ENCODE assay signal across 8 cellular contexts in genomic region chr16:56999409-57000270, GRCh38. TPM values are rescaled to one million over a fixed set of nuclear protein-coding genes. Genes with fewer than 3 reads are reported as not detected.
A peak's percentile ranks its signal among the peaks of the same experiment; 100 is the strongest.
DNase-seq lines count a peak whose midpoint lies in the region; FAIRE-seq and TF ChIP-seq lines count a peak whose summit lies in the region.

No MANE protein-coding gene starts in this region.

- peaks cover 56% of the 10 kb centered on the region for H3K79me2 ChIP-seq in Karpas-422 (ENCODE audit: low read length)
- H3K79me2 ChIP-seq in parathyroid adenoma: peaks cover 2% of the 10 kb centered on the region

- FAIRE-seq in frontal cortex (lab: Jason Lieb, UNC): no peak

- no peaks in the 10 kb centered on the region; the same call in 1 of the 2 replicates for H4K20me1 ChIP-seq in Karpas-422 (ENCODE audit: insufficient read depth, low read depth, low read length)

- peak; percentile 50 for DNase-seq in GM06990 (ENCODE audit: extremely low read depth, insufficient read length)
- no peak for DNase-seq in Karpas-422
- peak; percentile 61 for DNase-seq in central memory CD4-positive, alpha-beta T cell
- DNase-seq in GF-D8 (lab: John Stamatoyannopoulos, UW): no peak
- no peak for DNase-seq in HAP-1 (ENCODE audit: low spot score in 2 of 2)
- no peak for DNase-seq in frontal cortex (ENCODE audit: low spot score in 2 of 2)
- no peak for DNase-seq in dedifferentiated amniotic fluid mesenchymal stem cell (ENCODE audit: extremely low spot score)

- H3K27me3 ChIP-seq in GM06990 (replicated peaks; ENCODE audit: control insufficient read depth, insufficient read depth, low read length) (no peaks in the 10 kb centered on the region), Karpas-422 (ENCODE audit: low read length) (no peaks in the 10 kb centered on the region), parathyroid adenoma (ENCODE audit: control insufficient read depth, insufficient read depth, low read length) (no peaks in the 10 kb centered on the region), HAP-1 (ENCODE audit: low read depth) (no peaks in the 10 kb centered on the region)

- no peak for TF ChIP-seq CTCF in GM06990 (IDR thresholded peaks at IDR 0.05; ENCODE audit: insufficient read depth, low read length, poor library complexity, severe bottlenecking)
- no peak for TF ChIP-seq CTCF in parathyroid adenoma (IDR thresholded peaks at IDR 0.05)

- H3K27ac ChIP-seq in Karpas-422 (ENCODE audit: low read length): peak overlapping the region; percentile 66
- H3K27ac ChIP-seq in parathyroid adenoma: peak overlapping the region; percentile 13

- in situ Hi-C loops in HAP-1 (cut with MboI; ENCODE audit: low sequenced_read_pairs): no loop called here

- peak overlapping the region; percentile 39 for H3K9ac ChIP-seq in Karpas-422 (ENCODE audit: low read length)
- no peak overlapping the region for H3K9ac ChIP-seq in parathyroid adenoma

- peaks cover 3% of the 10 kb centered on the region; the same call in 1 of the 2 replicates for H3K36me3 ChIP-seq in GM06990 (ENCODE audit: control insufficient read depth, insufficient read depth, low read length)
- 0 out of 2 replicates have a peak, but pooled peaks cover 5% of the 10 kb centered on the region for H3K36me3 ChIP-seq in Karpas-422 (ENCODE audit: insufficient read depth, low read length)
- H3K36me3 ChIP-seq in parathyroid adenoma (ENCODE audit: control insufficient read depth, insufficient read depth, low read length): no peaks in the 10 kb centered on the region
- no peaks in the 10 kb centered on the region for H3K36me3 ChIP-seq in HAP-1 (replicated peaks)

- H3K4me2 ChIP-seq in Karpas-422 (ENCODE audit: low read depth, low read length, poor library complexity, severe bottlenecking): peak overlapping the region; percentile 53
- H3K4me2 ChIP-seq in parathyroid adenoma (ENCODE audit: low read length): no peak overlapping the region

- H3K4me1 ChIP-seq in Karpas-422 (ENCODE audit: low read length): peaks cover 51% of the 10 kb centered on the region
- H3K4me1 ChIP-seq in parathyroid adenoma: no peaks in the 10 kb centered on the region
- H3K4me1 ChIP-seq in HAP-1: no peaks in the 10 kb centered on the region

- H3K4me3 ChIP-seq in GM06990 (replicated peaks; ENCODE audit: low read depth, low read length) (no peak overlapping the region), Karpas-422 (ENCODE audit: low read length) (no peak overlapping the region), parathyroid adenoma (ENCODE audit: low read depth, low read length) (no peak overlapping the region), HAP-1 (no peak overlapping the region)

- H3K9me2 ChIP-seq in Karpas-422 (replicated peaks; ENCODE audit: insufficient read depth, low read length): no peaks in the 10 kb centered on the region

- no peaks in the 10 kb centered on the region for H3K9me3 ChIP-seq in Karpas-422 (ENCODE audit: low read length)
- H3K9me3 ChIP-seq in parathyroid adenoma (ENCODE audit: control insufficient read depth, low read length): no peaks in the 10 kb centered on the region
- no peaks in the 10 kb centered on the region for H3K9me3 ChIP-seq in HAP-1

- H2AFZ ChIP-seq in Karpas-422 (ENCODE audit: low read length) (no peak overlapping the region), parathyroid adenoma (no peak overlapping the region)

RNA-seq across cellular contexts. Expression of gene NLRC5, which starts 10.3 kb away (rescaled TPM):
- total RNA-seq in Karpas-422 (2014; rRNA removed; shearing (Covaris generic); ENCODE audit: low replicate concordance): 103 and 116 TPM in 2 replicates
- total RNA-seq in frontal cortex: 0.41 TPM

RNA-seq across cellular contexts. Expression of gene CETP, which starts 37.9 kb away (rescaled TPM):
- 0.32 and 0.48 TPM in 2 replicates for total RNA-seq in Karpas-422 (2014; rRNA removed; shearing (Covaris generic); ENCODE audit: low replicate concordance)
- 0.82 TPM for total RNA-seq in frontal cortex

Comparison
In these comparisons a context has a peak if more than half of its experiments do, and no peak if none do; other contexts are left out.
1. DNase-seq: peak in GM06990 (single experiment) and central memory CD4-positive, alpha-beta T cell (single experiment); none in Karpas-422 (single experiment), GF-D8 (single experiment), HAP-1 (0 of 2), frontal cortex (0 of 2) and dedifferentiated amniotic fluid mesenchymal stem cell (single experiment).
2. RNA of gene NLRC5, which starts 10.3 kb away (total RNA-seq): 103 to 116 TPM in Karpas-422; 0.41 TPM in frontal cortex (single experiment); every median in the first group is over 10 times any median in the second.